ENCODE assay signal across 21 cellular contexts in the genomic region with DNA sequence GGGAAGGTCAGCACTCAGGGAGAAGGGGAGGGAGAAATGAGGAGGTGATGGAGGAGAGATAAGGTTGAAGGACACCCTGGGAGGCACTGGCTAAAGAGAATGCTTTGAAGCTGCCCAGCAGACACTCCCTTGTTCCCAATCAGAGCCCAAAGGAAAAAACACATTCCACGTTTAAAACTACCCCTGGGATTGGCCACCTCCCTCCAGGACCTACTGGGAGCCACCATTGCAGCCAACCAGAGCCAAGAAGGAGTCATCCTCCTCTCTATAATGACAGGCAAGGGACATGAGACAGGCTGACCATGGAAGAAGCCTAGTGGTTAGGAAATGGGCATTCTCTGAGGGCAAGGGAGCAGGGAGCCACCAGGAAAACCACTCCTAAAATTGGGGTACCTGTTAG. TPM values are rescaled to one million over a fixed set of nuclear protein-coding genes. Genes with fewer than 3 reads are reported as not detected.
A peak's percentile ranks its signal among the peaks of the same experiment; 100 is the strongest.
DNase-seq lines count a peak whose midpoint lies in the region; ATAC-seq and TF ChIP-seq lines count a peak whose summit lies in the region.
"Had no signal": no experiment of that assay in that cellular context is flagged by ENCODE, and none has a peak within 500 bp of the region (broad histone marks: within the 10 kb centered on the region; RNA-seq: fewer than 3 reads in every experiment).

No MANE protein-coding gene starts in this region.

- no peaks in the 10 kb centered on the region for H3K79me2 ChIP-seq in GM23338 (replicated peaks; ENCODE audit: insufficient read depth)

- TF ChIP-seq CTCF in activated CD8-positive, alpha-beta T cell treated with anti-CD3 and anti-CD28 coated beads for 36 hours (IDR thresholded peaks at IDR 0.05), result no peak
- TF ChIP-seq CTCF in GM23338 (conservative IDR thresholded peaks at IDR 0.05; ENCODE audit: low read depth in 2 of 2), result no peak
- no peak for TF ChIP-seq CTCF in endodermal cell (conservative IDR thresholded peaks at IDR 0.05)
- no peak for TF ChIP-seq CTCF in prostate gland (IDR thresholded peaks at IDR 0.05)

- H4K20me1 ChIP-seq in GM23338 (replicated peaks; ENCODE audit: insufficient read depth), result no peaks in the 10 kb centered on the region

- DNase-seq in activated CD8-positive, alpha-beta T cell treated with anti-CD3 and anti-CD28 coated beads, Interleukin-2, amount 10 ng/mL, durations not matched to agents 7 days and 5 days, result no peak
- no peak for DNase-seq in activated CD8-positive, alpha-beta T cell treated with anti-CD3 and anti-CD28 coated beads for 36 hours
- DNase-seq in GM23338 (ENCODE audit: low spot score) (no peak), endodermal cell (peak; percentile 54), prostate gland (ENCODE audit: low spot score) (no peak)
- no peak for DNase-seq in stimulated activated effector memory CD8-positive, alpha-beta T cell treated with anti-CD3 and anti-CD28 coated beads, Interleukin-12 subunit alpha, Interleukin-12 subunit beta, amount 100 ng/mL, for 72 hours (ENCODE audit: low spot score in 2 of 2)
- DNase-seq: C1 segment of cervical spinal cord; CD4-positive, alpha-beta memory T cell; COR-L47; DMS153; DND-41; GDM1; GOT3; H7; HCEC 1CT had no signal

- no peaks in the 10 kb centered on the region for H3F3A ChIP-seq in GM23338 (replicated peaks; ENCODE audit: low read depth)

- H3K9ac ChIP-seq in endodermal cell (ENCODE audit: extremely low read depth, low read length, poor library complexity, severe bottlenecking), result no peak overlapping the region

- no peaks in the 10 kb centered on the region for H3K36me3 ChIP-seq in GM23338 (ENCODE audit: insufficient read depth)
- no peaks in the 10 kb centered on the region for H3K36me3 ChIP-seq in endodermal cell (ENCODE audit: control insufficient read depth, insufficient read depth, low read length)
- no peaks in the 10 kb centered on the region for H3K36me3 ChIP-seq in prostate gland

- H3K4me2 ChIP-seq in GM23338, result no peak overlapping the region

- no peak for TF ChIP-seq POLR2A in prostate gland (IDR thresholded peaks at IDR 0.05)

- intact Hi-C loops in activated CD8-positive, alpha-beta T cell treated with anti-CD3 and anti-CD28 coated beads for 36 hours (cut with micrococcal nuclease), result no loop called here
- intact Hi-C loops in prostate gland (cut with DNase I), result no loop called here

- H3K27ac ChIP-seq in GM23338 (ENCODE audit: low read depth), result no peak overlapping the region
- no peak overlapping the region for H3K27ac ChIP-seq in endodermal cell (ENCODE audit: low read depth, low read length)
- no peak overlapping the region for H3K27ac ChIP-seq in prostate gland
- H3K27ac ChIP-seq: 22Rv1 had no signal

- H3K4me1 ChIP-seq in GM23338 (ENCODE audit: insufficient read depth) (peaks cover 8% of the 10 kb centered on the region; the same call in 1 of the 2 replicates), endodermal cell (ENCODE audit: control insufficient read depth, insufficient read depth, low read length) (no peaks in the 10 kb centered on the region), prostate gland (replicated peaks) (no peaks in the 10 kb centered on the region)

- no peak overlapping the region for H2AFZ ChIP-seq in GM23338

- H3K36me3 Mint-ChIP-seq in activated CD8-positive, alpha-beta T cell treated with anti-CD3 and anti-CD28 coated beads, Interleukin-2, amount 10 ng/mL, durations not matched to agents 7 days and 5 days (ENCODE audit: low read depth), result no peaks in the 10 kb centered on the region
- no peaks in the 10 kb centered on the region for H3K36me3 Mint-ChIP-seq in activated CD8-positive, alpha-beta T cell treated with anti-CD3 and anti-CD28 coated beads for 36 hours (ENCODE audit: low read depth)
- H3K36me3 Mint-ChIP-seq in GM23338 (ENCODE audit: low read depth) (no peaks in the 10 kb centered on the region), endodermal cell (ENCODE audit: low read depth) (no peaks in the 10 kb centered on the region)
- H3K36me3 Mint-ChIP-seq in stimulated activated effector memory CD8-positive, alpha-beta T cell treated with anti-CD3 and anti-CD28 coated beads, Interleukin-12 subunit alpha, Interleukin-12 subunit beta, amount 100 ng/mL, for 72 hours, result no peaks in the 10 kb centered on the region
- H3K36me3 Mint-ChIP-seq: CD4-positive, alpha-beta memory T cell had no signal

- H3K9me3 ChIP-seq in endodermal cell (ENCODE audit: control insufficient read depth, low read length), result no peaks in the 10 kb centered on the region
- no peaks in the 10 kb centered on the region for H3K9me3 ChIP-seq in prostate gland

- no peak overlapping the region for H3K4me3 Mint-ChIP-seq in activated CD8-positive, alpha-beta T cell treated with anti-CD3 and anti-CD28 coated beads, Interleukin-2, amount 10 ng/mL, durations not matched to agents 7 days and 5 days
- H3K4me3 Mint-ChIP-seq in activated CD8-positive, alpha-beta T cell treated with anti-CD3 and anti-CD28 coated beads for 36 hours, result no peak overlapping the region
- no peak overlapping the region for H3K4me3 Mint-ChIP-seq in GM23338
- no peak overlapping the region for H3K4me3 Mint-ChIP-seq in endodermal cell
- H3K4me3 Mint-ChIP-seq in stimulated activated effector memory CD8-positive, alpha-beta T cell treated with anti-CD3 and anti-CD28 coated beads, Interleukin-12 subunit alpha, Interleukin-12 subunit beta, amount 100 ng/mL, for 72 hours, result no peak overlapping the region
- H3K4me3 Mint-ChIP-seq: B cell; CD4-positive, alpha-beta memory T cell had no signal

- H3K9me3 Mint-ChIP-seq in activated CD8-positive, alpha-beta T cell treated with anti-CD3 and anti-CD28 coated beads, Interleukin-2, amount 10 ng/mL, durations not matched to agents 7 days and 5 days (ENCODE audit: insufficient read depth), result no peaks in the 10 kb centered on the region
- H3K9me3 Mint-ChIP-seq in activated CD8-positive, alpha-beta T cell treated with anti-CD3 and anti-CD28 coated beads for 36 hours, result no peaks in the 10 kb centered on the region
- no peaks in the 10 kb centered on the region for H3K9me3 Mint-ChIP-seq in GM23338
- H3K9me3 Mint-ChIP-seq in endodermal cell, result no peaks in the 10 kb centered on the region
- no peaks in the 10 kb centered on the region for H3K9me3 Mint-ChIP-seq in stimulated activated effector memory CD8-positive, alpha-beta T cell treated with anti-CD3 and anti-CD28 coated beads, Interleukin-12 subunit alpha, Interleukin-12 subunit beta, amount 100 ng/mL, for 72 hours

- peak overlapping the region; percentile 33 for H3K27ac Mint-ChIP-seq in activated CD8-positive, alpha-beta T cell treated with anti-CD3 and anti-CD28 coated beads, Interleukin-2, amount 10 ng/mL, durations not matched to agents 7 days and 5 days
- H3K27ac Mint-ChIP-seq in activated CD8-positive, alpha-beta T cell treated with anti-CD3 and anti-CD28 coated beads for 36 hours, result no peak overlapping the region
- no peak overlapping the region for H3K27ac Mint-ChIP-seq in GM23338
- H3K27ac Mint-ChIP-seq in endodermal cell, result no peak overlapping the region
- peak overlapping the region; percentile 29 for H3K27ac Mint-ChIP-seq in stimulated activated effector memory CD8-positive, alpha-beta T cell treated with anti-CD3 and anti-CD28 coated beads, Interleukin-12 subunit alpha, Interleukin-12 subunit beta, amount 100 ng/mL, for 72 hours
- H3K27ac Mint-ChIP-seq: B cell had no signal

- ATAC-seq in activated CD8-positive, alpha-beta T cell treated with anti-CD3 and anti-CD28 coated beads, Interleukin-2, amount 10 ng/mL, durations not matched to agents 7 days and 5 days, result no peak
- no peak for ATAC-seq in activated CD8-positive, alpha-beta T cell treated with anti-CD3 and anti-CD28 coated beads for 36 hours
- ATAC-seq in GM23338 (peak; percentile 50), HG03045 (IDR thresholded peaks at IDR 0.05; ENCODE audit: unreplicated experiment) (no peak), HG02840 (IDR thresholded peaks at IDR 0.05; ENCODE audit: low FRiP score, unreplicated experiment) (no peak)
- no peak for ATAC-seq in stimulated activated effector memory CD8-positive, alpha-beta T cell treated with anti-CD3 and anti-CD28 coated beads, Interleukin-12 subunit alpha, Interleukin-12 subunit beta, amount 100 ng/mL, for 72 hours
- ATAC-seq: GM12878 had no signal

- 38% methylated on average over 1 of the region's 1 CpG; no CpG with 5 or more reads in 1 of the 2 experiments for WGBS in endodermal cell (ENCODE audit: insufficient coverage in 1 of 2, insufficient read length in 1 of 2), 2 experiments
- 38% methylated on average over 1 of the region's 1 CpG for WGBS in prostate gland

- H3K27me3 ChIP-seq in GM23338 (ENCODE audit: insufficient read depth) (no peaks in the 10 kb centered on the region), endodermal cell (ENCODE audit: control insufficient read depth, insufficient read depth, low read length, poor library complexity, severe bottlenecking) (no peaks in the 10 kb centered on the region), prostate gland (replicated peaks; ENCODE audit: insufficient read depth) (no peaks in the 10 kb centered on the region)

- peaks cover 24% of the 10 kb centered on the region for H3K27me3 Mint-ChIP-seq in activated CD8-positive, alpha-beta T cell treated with anti-CD3 and anti-CD28 coated beads, Interleukin-2, amount 10 ng/mL, durations not matched to agents 7 days and 5 days (ENCODE audit: low read depth)
- H3K27me3 Mint-ChIP-seq in activated CD8-positive, alpha-beta T cell treated with anti-CD3 and anti-CD28 coated beads for 36 hours, result peaks cover 2% of the 10 kb centered on the region
- H3K27me3 Mint-ChIP-seq in GM23338 (ENCODE audit: insufficient read depth, low read depth, poor library complexity), result no peaks in the 10 kb centered on the region
- H3K27me3 Mint-ChIP-seq in endodermal cell (ENCODE audit: insufficient read depth), result peaks cover 6% of the 10 kb centered on the region

- CTCF ChIA-PET in activated CD8-positive, alpha-beta T cell treated with anti-CD3 and anti-CD28 coated beads, Interleukin-2, amount 10 ng/mL, durations not matched to agents 7 days and 5 days (lab: Charles Lee), result no interaction called here
- CTCF ChIA-PET in activated CD8-positive, alpha-beta T cell treated with anti-CD3 and anti-CD28 coated beads for 36 hours (lab: Charles Lee), result no interaction called here

- no peaks in the 10 kb centered on the region for H3K9me2 ChIP-seq in GM23338 (ENCODE audit: insufficient read depth)

- POLR2A ChIA-PET in activated CD8-positive, alpha-beta T cell treated with anti-CD3 and anti-CD28 coated beads, Interleukin-2, amount 10 ng/mL, durations not matched to agents 7 days and 5 days (lab: Charles Lee), result no interaction called here
- POLR2A ChIA-PET in activated CD8-positive, alpha-beta T cell treated with anti-CD3 and anti-CD28 coated beads for 36 hours (lab: Charles Lee), result interaction anchor here (0.8 kb wide), 1 partner anchor 20 kb away, joined by 3 read pairs; no protein-coding TSS in a partner anchor

- no peak overlapping the region for H3K4me3 ChIP-seq in GM23338
- H3K4me3 ChIP-seq in endodermal cell (ENCODE audit: low read length), result no peak overlapping the region
- H3K4me3 ChIP-seq in prostate gland, result no peak overlapping the region
- H3K4me3 ChIP-seq: GM12878 had no signal

- H3K4me1 Mint-ChIP-seq in activated CD8-positive, alpha-beta T cell treated with anti-CD3 and anti-CD28 coated beads, Interleukin-2, amount 10 ng/mL, durations not matched to agents 7 days and 5 days (ENCODE audit: low read depth), result peaks cover 8% of the 10 kb centered on the region
- no peaks in the 10 kb centered on the region for H3K4me1 Mint-ChIP-seq in activated CD8-positive, alpha-beta T cell treated with anti-CD3 and anti-CD28 coated beads for 36 hours (ENCODE audit: low read depth)
- peaks cover 4% of the 10 kb centered on the region; the same call in 2 of the 3 replicates for H3K4me1 Mint-ChIP-seq in GM23338
- H3K4me1 Mint-ChIP-seq in endodermal cell, result peaks cover 4% of the 10 kb centered on the region
- peaks cover 9% of the 10 kb centered on the region for H3K4me1 Mint-ChIP-seq in stimulated activated effector memory CD8-positive, alpha-beta T cell treated with anti-CD3 and anti-CD28 coated beads, Interleukin-12 subunit alpha, Interleukin-12 subunit beta, amount 100 ng/mL, for 72 hours
- H3K4me1 Mint-ChIP-seq: B cell; CD4-positive, alpha-beta memory T cell had no signal

RNA-seq across cellular contexts. Expression of a gene that starts 43.8 kb away (rescaled TPM):
- total RNA-seq in activated CD8-positive, alpha-beta T cell treated with anti-CD3 and anti-CD28 coated beads, Interleukin-2, amount 10 ng/mL, durations not matched to agents 7 days and 5 days, result 100 to 1,000 TPM; 435 to 453 TPM
- 100 to 1,000 TPM; 399 to 403 TPM for total RNA-seq in activated CD8-positive, alpha-beta T cell treated with anti-CD3 and anti-CD28 coated beads for 36 hours
- 0.08 and 0.10 TPM in 2 replicates for total RNA-seq in GM23338 (2014; rRNA removed; shearing (Covaris generic))
- polyA plus RNA-seq in GM23338 (2016; fragmentation: Nextera tagmentation; extraction: Ambion mirVana), result 0.11 and 0.31 TPM in 2 replicates
- total RNA-seq in endodermal cell, result under 1 TPM; 0.11 to 0.33 TPM
- 0.07 TPM for polyA plus RNA-seq in endodermal cell (2013, experiment 1 of 2)
- polyA plus RNA-seq in endodermal cell (2013, experiment 2 of 2), result 0.12 TPM
- total RNA-seq in prostate gland, result 1 to 10 TPM; 1.9 to 2.7 TPM
- total RNA-seq: H7 had no signal
- polyA plus RNA-seq: AG04450 had no signal

RNA-seq across cellular contexts. Expression of a gene that starts 49.7 kb away (rescaled TPM):
- 10 to 100 TPM; 26.8 to 28.0 TPM for total RNA-seq in activated CD8-positive, alpha-beta T cell treated with anti-CD3 and anti-CD28 coated beads, Interleukin-2, amount 10 ng/mL, durations not matched to agents 7 days and 5 days
- 10 to 100 TPM; 20.5 to 21.0 TPM for total RNA-seq in activated CD8-positive, alpha-beta T cell treated with anti-CD3 and anti-CD28 coated beads for 36 hours
- total RNA-seq in GM23338 (2014; rRNA removed; shearing (Covaris generic)), result 25.9 and 27.1 TPM in 2 replicates
- polyA plus RNA-seq in GM23338 (2016; fragmentation: Nextera tagmentation; extraction: Ambion mirVana), result 3.1 and 3.4 TPM in 2 replicates
- 10 to 100 TPM; 24.7 to 29.8 TPM for total RNA-seq in endodermal cell
- 19.3 TPM for polyA plus RNA-seq in endodermal cell (2013, experiment 1 of 2)
- polyA plus RNA-seq in endodermal cell (2013, experiment 2 of 2), result 19.5 TPM
- 10 to 100 TPM; 21.9 to 22.0 TPM for total RNA-seq in prostate gland

Comparison
In these comparisons a context has a peak if more than half of its experiments do, and no peak if none do; other contexts are left out.
1. H3K27ac Mint-ChIP-seq: peak in activated CD8-positive, alpha-beta T cell treated with anti-CD3 and anti-CD28 coated beads, Interleukin-2, amount 10 ng/mL, durations not matched to agents 7 days and 5 days (single experiment) and stimulated activated effector memory CD8-positive, alpha-beta T cell treated with anti-CD3 and anti-CD28 coated beads, Interleukin-12 subunit alpha, Interleukin-12 subunit beta, amount 100 ng/mL, for 72 hours (single experiment); none in activated CD8-positive, alpha-beta T cell treated with anti-CD3 and anti-CD28 coated beads for 36 hours (single experiment), GM23338 (single experiment) and endodermal cell (single experiment).
2. RNA of a gene that starts 43.8 kb away (total RNA-seq): 435 to 453 TPM in activated CD8-positive, alpha-beta T cell treated with anti-CD3 and anti-CD28 coated beads, Interleukin-2, amount 10 ng/mL, durations not matched to agents 7 days and 5 days and 399 to 403 TPM in activated CD8-positive, alpha-beta T cell treated with anti-CD3 and anti-CD28 coated beads for 36 hours; 1.9 to 2.7 TPM in prostate gland, 0.11 to 0.33 TPM in endodermal cell and 0.08 to 0.10 TPM in GM23338; every median in the first group is over 100 times any median in the second.